9 cellular contexts compared by ENCODE assay signal in genomic region chr1:100414693-100415092, GRCh38.
A peak's percentile ranks its signal among the peaks of the same experiment; 100 is the strongest.
DNase-seq lines count a peak whose midpoint lies in the region; ATAC-seq and TF ChIP-seq lines count a peak whose summit lies in the region.
"Had no signal": no experiment of that assay in that cellular context is flagged by ENCODE, and none has a peak within 500 bp of the region (broad histone marks: within the 10 kb centered on the region; RNA-seq: fewer than 3 reads in every experiment).

No MANE protein-coding gene starts in this region.

- TF ChIP-seq CTCF in hepatocyte (IDR thresholded peaks at IDR 0.05; ENCODE audit: poor library complexity), result no peak
- no peak for TF ChIP-seq CTCF in upper lobe of right lung (IDR thresholded peaks at IDR 0.05)

- intact Hi-C loops in upper lobe of right lung (cut with DNase I) (no loop called here), left ventricle myocardium superior (cut with micrococcal nuclease) (no loop called here)

- peaks cover 58% of the 10 kb centered on the region for H3K36me3 Mint-ChIP-seq in T-cell

- H3K79me2 ChIP-seq in hepatocyte, result peaks cover 2% of the 10 kb centered on the region

- H3K27me3 ChIP-seq in hepatocyte (no peaks in the 10 kb centered on the region), upper lobe of right lung (no peaks in the 10 kb centered on the region)

- peaks cover 5% of the 10 kb centered on the region for H3K4me1 ChIP-seq in hepatocyte (ENCODE audit: insufficient read depth)
- H3K4me1 ChIP-seq in upper lobe of right lung, result no peaks in the 10 kb centered on the region

- POLR2A ChIA-PET in T-cell (lab: Charles Lee), result interaction anchor here (0.5 to 1.9 kb wide), 16 partner anchors 8 to 1599 kb away, joined by 3 to 8 read pairs (median 4); partner anchors contain the start of gene CDC14A (in 1 of the 2)

- H3K4me1 Mint-ChIP-seq in T-cell, result peaks cover 82 to 87% (median 86%) of the 10 kb centered on the region in 3 donors

- H3K9me2 ChIP-seq in hepatocyte (replicated peaks; ENCODE audit: insufficient read depth), result no peaks in the 10 kb centered on the region

- CTCF ChIA-PET in T-cell (lab: Charles Lee), result interaction anchor here (0.5 to 1.5 kb wide), 11 partner anchors 10 to 62 kb away, joined by 3 to 6 read pairs (median 4); no protein-coding TSS in a partner anchor

- no peaks in the 10 kb centered on the region for H3K27me3 Mint-ChIP-seq in T-cell

- peak; percentile 21 for DNase-seq in activated gamma-delta T cell treated with Interleukin-2 at 50 U/mL for 16 hours
- DNase-seq in activated gamma-delta T cell (lab: John Stamatoyannopoulos, UW), result no peak
- peak in 14 of 34 experiments; percentile 2 to 55 (median 16) for DNase-seq in T-cell
- DNase-seq in hepatocyte (ENCODE audit: low spot score), result no peak
- DNase-seq in upper lobe of right lung, result no peak
- DNase-seq in germinal center (ENCODE audit: low spot score), result no peak
- no peak for DNase-seq in HUDEP-2 (lab: John Stamatoyannopoulos, UW; ENCODE audit: unreplicated experiment in 76 of 76)
- DNase-seq in left ventricle myocardium superior, result no peak
- DNase-seq: midbrain had no signal

- H3K27ac Mint-ChIP-seq in T-cell, result peak overlapping the region; percentile 82 to 83

- peaks cover 5 to 10% (median 8%) of the 10 kb centered on the region in 3 donors for H3K9me3 Mint-ChIP-seq in T-cell

- ATAC-seq in T-cell (replicated peaks in 1 of 4) (peak; percentile 53 to 78 (median 55)), upper lobe of right lung (peak; percentile 22), left ventricle myocardium superior (no peak)

- H3K4me3 ChIP-seq in hepatocyte, result no peak overlapping the region
- H3K4me3 ChIP-seq in upper lobe of right lung, result no peak overlapping the region

- H3K27ac ChIP-seq in hepatocyte (peak overlapping the region; percentile 45), upper lobe of right lung (no peak overlapping the region)

- peak overlapping the region in 1 of 3 donors; percentile 41 for H3K4me3 Mint-ChIP-seq in T-cell

- H3K4me2 ChIP-seq in hepatocyte, result no peak overlapping the region

- H4K20me1 ChIP-seq in hepatocyte (ENCODE audit: insufficient read depth, poor library complexity, severe bottlenecking), result no peaks in the 10 kb centered on the region

- WGBS in hepatocyte (ENCODE audit: low lambda C conversion rate, missing lambda C conversion rate), result 81% methylated on average over 4 of the region's 4 CpGs

- H2AFZ ChIP-seq in hepatocyte, result no peak overlapping the region

- H3K9me3 ChIP-seq in hepatocyte (ENCODE audit: low read depth) (no peaks in the 10 kb centered on the region), upper lobe of right lung (no peaks in the 10 kb centered on the region)

- no peaks in the 10 kb centered on the region for H3K36me3 ChIP-seq in hepatocyte (replicated peaks; ENCODE audit: insufficient read depth, low read depth)
- H3K36me3 ChIP-seq in upper lobe of right lung, result no peaks in the 10 kb centered on the region
